Comparison of ENCODE assay signal across 27 cellular contexts in the genomic region with DNA sequence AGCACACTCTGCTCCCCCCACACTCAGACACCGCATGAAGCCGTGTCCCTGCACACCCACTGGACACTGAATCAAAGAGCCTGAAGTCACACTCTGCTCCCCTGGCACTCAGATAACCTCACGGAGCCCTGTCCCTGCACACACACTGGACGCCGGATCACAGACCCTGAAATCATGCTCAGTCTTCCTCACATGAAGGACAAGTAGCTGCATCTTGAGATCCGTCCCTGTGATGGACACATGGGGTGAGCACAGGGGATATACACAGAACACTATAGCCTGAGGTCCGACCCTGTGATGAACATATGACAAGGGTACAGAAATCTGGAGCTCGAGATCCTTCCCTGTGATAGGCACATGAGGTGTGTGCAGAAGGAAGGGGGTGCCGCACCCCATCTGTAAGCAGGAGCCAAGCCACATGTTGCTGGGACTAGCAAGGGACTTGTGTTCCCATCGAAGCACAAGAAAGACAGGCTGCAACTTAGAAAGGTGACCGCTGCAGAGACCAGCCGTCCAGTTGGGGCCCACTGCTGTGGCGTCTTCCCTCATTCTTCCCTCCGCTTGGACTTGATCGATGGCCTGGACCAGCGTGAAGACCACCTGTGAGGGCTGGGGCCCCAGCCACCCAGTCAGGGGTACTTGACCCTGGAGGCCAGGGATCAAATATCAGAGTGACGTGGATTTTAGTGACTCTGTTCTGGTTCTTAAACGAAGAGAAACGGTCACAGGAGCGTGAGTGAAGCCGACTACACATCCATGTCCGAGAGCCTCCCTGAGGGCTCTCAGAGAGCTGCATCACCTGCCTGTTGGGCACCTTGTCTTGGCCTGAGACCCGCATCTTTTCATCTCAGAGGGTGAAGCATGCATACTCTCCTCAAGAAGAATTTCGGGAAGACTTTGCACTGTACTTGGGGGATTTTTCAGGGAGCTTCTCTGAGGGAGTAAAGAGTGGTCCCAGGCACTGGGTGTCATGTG.
"Had no signal": no experiment of that assay in that cellular context is flagged by ENCODE, and none has a peak within 500 bp of the region (broad histone marks: within the 10 kb centered on the region; RNA-seq: fewer than 3 reads in every experiment).

No MANE protein-coding gene starts in this region.

- H3K4me1 ChIP-seq: left ventricle myocardium inferior, pancreas, prostate gland, sigmoid colon, stomach, tibial artery, upper lobe of right lung had no signal

- FAIRE-seq: colon, endometrium, frontal cortex, islet of Langerhans, pancreas, small intestine had no signal

- DNase-seq: activated CD4-positive, alpha-beta memory T cell treated with anti-CD3 and anti-CD28 coated beads, Interleukin-2, amount 10 ng/mL, durations not matched to agents 7 days and 5 days; activated CD4-positive, alpha-beta T cell treated with anti-CD3 and anti-CD28 coated beads, Interleukin-2, amount 10 ng/mL, durations not matched to agents 24 days and 14 days; activated CD4-positive, CD25-positive, alpha-beta regulatory T cell treated with anti-CD3 and anti-CD28 coated beads, Interleukin-2, amount 50 U/mL, for 72 hours; activated naive CD4-positive, alpha-beta T cell treated with anti-CD3 and anti-CD28 coated beads, Interleukin-2, amount 10 ng/mL, durations not matched to agents 7 days and 5 days; activated naive CD8-positive, alpha-beta T cell treated with anti-CD3 and anti-CD28 coated beads, Interleukin-2, amount 10 ng/mL, durations not matched to agents 7 days and 5 days; activated T-cell treated with anti-CD3 and anti-CD28 coated beads, Interleukin-2, amount 50 U/mL, for 72 hours; dermis blood vessel endothelial cell; effector CD4-positive, alpha-beta T cell; left ventricle myocardium inferior; pancreas; retina; sigmoid colon; small intestine; stimulated activated CD4-positive, alpha-beta T cell treated with anti-CD3 and anti-CD28 coated beads, Interleukin-4, amount 100 ng/mL, for 24 hours; stimulated activated naive B cell treated with anti-CD40 and anti-IgM and Interleukin-4, amounts not matched to agents 10 μg/mL and 1 μg/mL and 100 μg/mL, for 72 hours; stomach; T-helper 17 cell; tibial artery; upper lobe of right lung had no signal

- H3K36me3 ChIP-seq: left ventricle myocardium inferior, pancreas, prostate gland, sigmoid colon, stomach, tibial artery, upper lobe of right lung had no signal

- H3K27ac ChIP-seq: left ventricle myocardium inferior, pancreas, prostate gland, sigmoid colon, stomach, tibial artery, upper lobe of right lung had no signal

- H3K4me3 Mint-ChIP-seq: activated CD4-positive, alpha-beta memory T cell treated with anti-CD3 and anti-CD28 coated beads, Interleukin-2, amount 10 ng/mL, durations not matched to agents 7 days and 5 days; activated CD4-positive, alpha-beta T cell treated with anti-CD3 and anti-CD28 coated beads, Interleukin-2, amount 10 ng/mL, durations not matched to agents 24 days and 14 days; activated naive CD4-positive, alpha-beta T cell treated with anti-CD3 and anti-CD28 coated beads, Interleukin-2, amount 10 ng/mL, durations not matched to agents 7 days and 5 days; activated naive CD8-positive, alpha-beta T cell treated with anti-CD3 and anti-CD28 coated beads, Interleukin-2, amount 10 ng/mL, durations not matched to agents 7 days and 5 days; activated T-cell treated with anti-CD3 and anti-CD28 coated beads, Interleukin-2, amount 50 U/mL, for 72 hours; central memory CD8-positive, alpha-beta T cell; nephron; stimulated activated naive B cell treated with anti-CD40 and anti-IgM and Interleukin-4, amounts not matched to agents 10 μg/mL and 1 μg/mL and 100 μg/mL, for 72 hours; T-helper 17 cell had no signal

- H3K27me3 Mint-ChIP-seq: activated CD4-positive, alpha-beta memory T cell treated with anti-CD3 and anti-CD28 coated beads, Interleukin-2, amount 10 ng/mL, durations not matched to agents 7 days and 5 days; activated CD4-positive, alpha-beta T cell treated with anti-CD3 and anti-CD28 coated beads, Interleukin-2, amount 10 ng/mL, durations not matched to agents 24 days and 14 days; activated naive CD4-positive, alpha-beta T cell treated with anti-CD3 and anti-CD28 coated beads, Interleukin-2, amount 10 ng/mL, durations not matched to agents 7 days and 5 days; activated naive CD8-positive, alpha-beta T cell treated with anti-CD3 and anti-CD28 coated beads, Interleukin-2, amount 10 ng/mL, durations not matched to agents 7 days and 5 days; central memory CD8-positive, alpha-beta T cell had no signal

- ATAC-seq: activated T-cell treated with anti-CD3 and anti-CD28 coated beads, Interleukin-2, amount 50 U/mL, for 72 hours; pancreas; SK-N-SH treated with all-trans-retinoic acid at 6 μM for 48 hours; stimulated activated naive B cell treated with anti-CD40 and anti-IgM and Interleukin-4, amounts not matched to agents 10 μg/mL and 1 μg/mL and 100 μg/mL, for 72 hours; T-helper 17 cell; upper lobe of right lung had no signal

- H3K36me3 Mint-ChIP-seq: activated naive CD4-positive, alpha-beta T cell treated with anti-CD3 and anti-CD28 coated beads, Interleukin-2, amount 10 ng/mL, durations not matched to agents 7 days and 5 days; activated naive CD8-positive, alpha-beta T cell treated with anti-CD3 and anti-CD28 coated beads, Interleukin-2, amount 10 ng/mL, durations not matched to agents 7 days and 5 days; stimulated activated naive B cell treated with anti-CD40 and anti-IgM and Interleukin-4, amounts not matched to agents 10 μg/mL and 1 μg/mL and 100 μg/mL, for 72 hours had no signal

- H3K4me1 Mint-ChIP-seq: activated CD4-positive, alpha-beta memory T cell treated with anti-CD3 and anti-CD28 coated beads, Interleukin-2, amount 10 ng/mL, durations not matched to agents 7 days and 5 days; activated CD4-positive, alpha-beta T cell treated with anti-CD3 and anti-CD28 coated beads, Interleukin-2, amount 10 ng/mL, durations not matched to agents 24 days and 14 days; activated naive CD4-positive, alpha-beta T cell treated with anti-CD3 and anti-CD28 coated beads, Interleukin-2, amount 10 ng/mL, durations not matched to agents 7 days and 5 days; activated naive CD8-positive, alpha-beta T cell treated with anti-CD3 and anti-CD28 coated beads, Interleukin-2, amount 10 ng/mL, durations not matched to agents 7 days and 5 days; central memory CD8-positive, alpha-beta T cell; stimulated activated naive B cell treated with anti-CD40 and anti-IgM and Interleukin-4, amounts not matched to agents 10 μg/mL and 1 μg/mL and 100 μg/mL, for 72 hours; T-helper 17 cell had no signal

- H3K4me3 ChIP-seq: left ventricle myocardium inferior, pancreas, prostate gland, sigmoid colon, stomach, tibial artery, upper lobe of right lung had no signal

- H3K9me3 Mint-ChIP-seq: activated CD4-positive, alpha-beta memory T cell treated with anti-CD3 and anti-CD28 coated beads, Interleukin-2, amount 10 ng/mL, durations not matched to agents 7 days and 5 days; activated CD4-positive, alpha-beta T cell treated with anti-CD3 and anti-CD28 coated beads, Interleukin-2, amount 10 ng/mL, durations not matched to agents 24 days and 14 days; activated naive CD8-positive, alpha-beta T cell treated with anti-CD3 and anti-CD28 coated beads, Interleukin-2, amount 10 ng/mL, durations not matched to agents 7 days and 5 days; activated T-cell treated with anti-CD3 and anti-CD28 coated beads, Interleukin-2, amount 50 U/mL, for 72 hours; central memory CD8-positive, alpha-beta T cell; stimulated activated naive B cell treated with anti-CD40 and anti-IgM and Interleukin-4, amounts not matched to agents 10 μg/mL and 1 μg/mL and 100 μg/mL, for 72 hours had no signal

- H3K27ac Mint-ChIP-seq: activated CD4-positive, alpha-beta memory T cell treated with anti-CD3 and anti-CD28 coated beads, Interleukin-2, amount 10 ng/mL, durations not matched to agents 7 days and 5 days; activated CD4-positive, alpha-beta T cell treated with anti-CD3 and anti-CD28 coated beads, Interleukin-2, amount 10 ng/mL, durations not matched to agents 24 days and 14 days; activated naive CD4-positive, alpha-beta T cell treated with anti-CD3 and anti-CD28 coated beads, Interleukin-2, amount 10 ng/mL, durations not matched to agents 7 days and 5 days; activated naive CD8-positive, alpha-beta T cell treated with anti-CD3 and anti-CD28 coated beads, Interleukin-2, amount 10 ng/mL, durations not matched to agents 7 days and 5 days; activated T-cell treated with anti-CD3 and anti-CD28 coated beads, Interleukin-2, amount 50 U/mL, for 72 hours; nephron; stimulated activated naive B cell treated with anti-CD40 and anti-IgM and Interleukin-4, amounts not matched to agents 10 μg/mL and 1 μg/mL and 100 μg/mL, for 72 hours; T-helper 17 cell had no signal

- H3K27me3 ChIP-seq: sigmoid colon, tibial artery, upper lobe of right lung had no signal

- H3K9me3 ChIP-seq: pancreas, prostate gland, upper lobe of right lung had no signal
